In genomic region chr22:50140615-50141014, GRCh38 we compare ENCODE assay signal across 1 cellular context.
A peak's percentile ranks its signal among the peaks of the same experiment; 100 is the strongest.
TF ChIP-seq lines count a peak whose summit lies in the region.

No MANE protein-coding gene starts in this region.

TF ChIP-seq in HepG2, 621 proteins besides CTCF, POLR2A, EP300 and RAD21 (continued from another document and continues in another):
- TF ChIP-seq, protein P1, sequence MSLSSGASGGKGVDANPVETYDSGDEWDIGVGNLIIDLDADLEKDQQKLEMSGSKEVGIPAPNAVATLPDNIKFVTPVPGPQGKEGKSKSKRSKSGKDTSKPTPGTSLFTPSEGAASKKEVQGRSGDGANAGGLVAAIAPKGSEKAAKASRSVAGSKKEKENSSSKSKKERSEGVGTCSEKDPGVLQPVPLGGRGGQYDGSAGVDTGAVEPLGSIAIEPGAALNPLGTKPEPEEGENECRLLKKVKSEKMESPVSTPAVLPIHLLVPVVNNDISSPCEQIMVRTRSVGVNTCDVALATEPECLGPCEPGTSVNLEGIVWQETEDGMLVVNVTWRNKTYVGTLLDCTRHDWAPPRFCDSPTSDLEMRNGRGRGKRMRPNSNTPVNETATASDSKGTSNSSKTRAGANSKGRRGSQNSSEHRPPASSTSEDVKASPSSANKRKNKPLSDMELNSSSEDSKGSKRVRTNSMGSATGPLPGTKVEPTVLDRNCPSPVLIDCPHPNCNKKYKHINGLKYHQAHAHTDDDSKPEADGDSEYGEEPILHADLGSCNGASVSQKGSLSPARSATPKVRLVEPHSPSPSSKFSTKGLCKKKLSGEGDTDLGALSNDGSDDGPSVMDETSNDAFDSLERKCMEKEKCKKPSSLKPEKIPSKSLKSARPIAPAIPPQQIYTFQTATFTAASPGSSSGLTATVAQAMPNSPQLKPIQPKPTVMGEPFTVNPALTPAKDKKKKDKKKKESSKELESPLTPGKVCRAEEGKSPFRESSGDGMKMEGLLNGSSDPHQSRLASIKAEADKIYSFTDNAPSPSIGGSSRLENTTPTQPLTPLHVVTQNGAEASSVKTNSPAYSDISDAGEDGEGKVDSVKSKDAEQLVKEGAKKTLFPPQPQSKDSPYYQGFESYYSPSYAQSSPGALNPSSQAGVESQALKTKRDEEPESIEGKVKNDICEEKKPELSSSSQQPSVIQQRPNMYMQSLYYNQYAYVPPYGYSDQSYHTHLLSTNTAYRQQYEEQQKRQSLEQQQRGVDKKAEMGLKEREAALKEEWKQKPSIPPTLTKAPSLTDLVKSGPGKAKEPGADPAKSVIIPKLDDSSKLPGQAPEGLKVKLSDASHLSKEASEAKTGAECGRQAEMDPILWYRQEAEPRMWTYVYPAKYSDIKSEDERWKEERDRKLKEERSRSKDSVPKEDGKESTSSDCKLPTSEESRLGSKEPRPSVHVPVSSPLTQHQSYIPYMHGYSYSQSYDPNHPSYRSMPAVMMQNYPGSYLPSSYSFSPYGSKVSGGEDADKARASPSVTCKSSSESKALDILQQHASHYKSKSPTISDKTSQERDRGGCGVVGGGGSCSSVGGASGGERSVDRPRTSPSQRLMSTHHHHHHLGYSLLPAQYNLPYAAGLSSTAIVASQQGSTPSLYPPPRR (CRISPR knock-in tag; IDR thresholded peaks at IDR 0.05; ENCODE audit: borderline replicate concordance) = peak; percentile 20; the same call in 1 of the 2 replicates
- TF ChIP-seq DMAP1 (CRISPR knock-in tag; IDR thresholded peaks at IDR 0.05) (no peak), ZNF205 (CRISPR knock-in tag; IDR thresholded peaks at IDR 0.05) (no peak), CCAR2 (optimal IDR thresholded peaks at IDR 0.05; ENCODE audit: low read depth, low read length) (no peak), ZNF530 (CRISPR knock-in tag; IDR thresholded peaks at IDR 0.05; ENCODE audit: low read depth) (no peak), ZBTB26 (CRISPR knock-in tag; IDR thresholded peaks at IDR 0.05; ENCODE audit: borderline replicate concordance) (no peak), CHD2 (IDR thresholded peaks at IDR 0.05; ENCODE audit: low read depth, low read length) (no peak), MEIS1 (CRISPR knock-in tag; IDR thresholded peaks at IDR 0.05; ENCODE audit: borderline replicate concordance) (no peak), AGO2 (optimal IDR thresholded peaks at IDR 0.05; ENCODE audit: low read depth, low read length) (no peak), ATF3 (CRISPR knock-in tag; IDR thresholded peaks at IDR 0.05) (no peak), ZNF747 (CRISPR knock-in tag; IDR thresholded peaks at IDR 0.05; ENCODE audit: borderline replicate concordance) (no peak), SIX4 (CRISPR knock-in tag; IDR thresholded peaks at IDR 0.05) (no peak), U2AF2 (IDR thresholded peaks at IDR 0.05; ENCODE audit: low read depth, low read length) (no peak), TRIM24 (CRISPR knock-in tag; IDR thresholded peaks at IDR 0.05) (no peak), KLF9 (CRISPR knock-in tag; IDR thresholded peaks at IDR 0.05; ENCODE audit: low read depth) (no peak), FIP1L1 (IDR thresholded peaks at IDR 0.05; ENCODE audit: borderline replicate concordance, insufficient read depth, low read depth, low read length) (no peak), ATAD3A (CRISPR knock-in tag; IDR thresholded peaks at IDR 0.05) (no peak), NFIB (CRISPR knock-in tag; IDR thresholded peaks at IDR 0.05; ENCODE audit: borderline replicate concordance) (no peak), ZNF30 (CRISPR knock-in tag; IDR thresholded peaks at IDR 0.05) (no peak), TOPORS (CRISPR knock-in tag; IDR thresholded peaks at IDR 0.05) (no peak), LCORL (IDR thresholded peaks at IDR 0.05) (no peak), LCORL (CRISPR knock-in tag; IDR thresholded peaks at IDR 0.05) (no peak; the same call in 1 of the 2 replicates), ELF3 (CRISPR knock-in tag; IDR thresholded peaks at IDR 0.05) (peak; percentile 26; the same call in 1 of the 2 replicates), ZNF407 (CRISPR knock-in tag; IDR thresholded peaks at IDR 0.05; ENCODE audit: not compliant biosample characterization) (no peak), CREM (IDR thresholded peaks at IDR 0.05) (0 out of 2 replicates have a peak, but pooled peaks have one; percentile 16), CREM (CRISPR knock-in tag; IDR thresholded peaks at IDR 0.05) (no peak), ARNT (IDR thresholded peaks at IDR 0.05) (no peak), DR1 (CRISPR knock-in tag; IDR thresholded peaks at IDR 0.05) (no peak), FOXM1 (CRISPR knock-in tag; IDR thresholded peaks at IDR 0.05) (no peak), ZNF414 (CRISPR knock-in tag; IDR thresholded peaks at IDR 0.05) (no peak), ZNF234 (CRISPR knock-in tag; conservative IDR thresholded peaks at IDR 0.05) (no peak), JDP2 (CRISPR knock-in tag; IDR thresholded peaks at IDR 0.05; ENCODE audit: borderline replicate concordance) (no peak), SRSF1 (optimal IDR thresholded peaks at IDR 0.05; ENCODE audit: low read depth, low read length) (no peak)
- TF ChIP-seq, protein P2, sequence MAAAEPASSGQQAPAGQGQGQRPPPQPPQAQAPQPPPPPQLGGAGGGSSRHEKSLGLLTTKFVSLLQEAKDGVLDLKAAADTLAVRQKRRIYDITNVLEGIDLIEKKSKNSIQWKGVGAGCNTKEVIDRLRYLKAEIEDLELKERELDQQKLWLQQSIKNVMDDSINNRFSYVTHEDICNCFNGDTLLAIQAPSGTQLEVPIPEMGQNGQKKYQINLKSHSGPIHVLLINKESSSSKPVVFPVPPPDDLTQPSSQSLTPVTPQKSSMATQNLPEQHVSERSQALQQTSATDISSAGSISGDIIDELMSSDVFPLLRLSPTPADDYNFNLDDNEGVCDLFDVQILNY (CRISPR knock-in tag; conservative IDR thresholded peaks at IDR 0.05) = no peak
- TF ChIP-seq, protein P3, sequence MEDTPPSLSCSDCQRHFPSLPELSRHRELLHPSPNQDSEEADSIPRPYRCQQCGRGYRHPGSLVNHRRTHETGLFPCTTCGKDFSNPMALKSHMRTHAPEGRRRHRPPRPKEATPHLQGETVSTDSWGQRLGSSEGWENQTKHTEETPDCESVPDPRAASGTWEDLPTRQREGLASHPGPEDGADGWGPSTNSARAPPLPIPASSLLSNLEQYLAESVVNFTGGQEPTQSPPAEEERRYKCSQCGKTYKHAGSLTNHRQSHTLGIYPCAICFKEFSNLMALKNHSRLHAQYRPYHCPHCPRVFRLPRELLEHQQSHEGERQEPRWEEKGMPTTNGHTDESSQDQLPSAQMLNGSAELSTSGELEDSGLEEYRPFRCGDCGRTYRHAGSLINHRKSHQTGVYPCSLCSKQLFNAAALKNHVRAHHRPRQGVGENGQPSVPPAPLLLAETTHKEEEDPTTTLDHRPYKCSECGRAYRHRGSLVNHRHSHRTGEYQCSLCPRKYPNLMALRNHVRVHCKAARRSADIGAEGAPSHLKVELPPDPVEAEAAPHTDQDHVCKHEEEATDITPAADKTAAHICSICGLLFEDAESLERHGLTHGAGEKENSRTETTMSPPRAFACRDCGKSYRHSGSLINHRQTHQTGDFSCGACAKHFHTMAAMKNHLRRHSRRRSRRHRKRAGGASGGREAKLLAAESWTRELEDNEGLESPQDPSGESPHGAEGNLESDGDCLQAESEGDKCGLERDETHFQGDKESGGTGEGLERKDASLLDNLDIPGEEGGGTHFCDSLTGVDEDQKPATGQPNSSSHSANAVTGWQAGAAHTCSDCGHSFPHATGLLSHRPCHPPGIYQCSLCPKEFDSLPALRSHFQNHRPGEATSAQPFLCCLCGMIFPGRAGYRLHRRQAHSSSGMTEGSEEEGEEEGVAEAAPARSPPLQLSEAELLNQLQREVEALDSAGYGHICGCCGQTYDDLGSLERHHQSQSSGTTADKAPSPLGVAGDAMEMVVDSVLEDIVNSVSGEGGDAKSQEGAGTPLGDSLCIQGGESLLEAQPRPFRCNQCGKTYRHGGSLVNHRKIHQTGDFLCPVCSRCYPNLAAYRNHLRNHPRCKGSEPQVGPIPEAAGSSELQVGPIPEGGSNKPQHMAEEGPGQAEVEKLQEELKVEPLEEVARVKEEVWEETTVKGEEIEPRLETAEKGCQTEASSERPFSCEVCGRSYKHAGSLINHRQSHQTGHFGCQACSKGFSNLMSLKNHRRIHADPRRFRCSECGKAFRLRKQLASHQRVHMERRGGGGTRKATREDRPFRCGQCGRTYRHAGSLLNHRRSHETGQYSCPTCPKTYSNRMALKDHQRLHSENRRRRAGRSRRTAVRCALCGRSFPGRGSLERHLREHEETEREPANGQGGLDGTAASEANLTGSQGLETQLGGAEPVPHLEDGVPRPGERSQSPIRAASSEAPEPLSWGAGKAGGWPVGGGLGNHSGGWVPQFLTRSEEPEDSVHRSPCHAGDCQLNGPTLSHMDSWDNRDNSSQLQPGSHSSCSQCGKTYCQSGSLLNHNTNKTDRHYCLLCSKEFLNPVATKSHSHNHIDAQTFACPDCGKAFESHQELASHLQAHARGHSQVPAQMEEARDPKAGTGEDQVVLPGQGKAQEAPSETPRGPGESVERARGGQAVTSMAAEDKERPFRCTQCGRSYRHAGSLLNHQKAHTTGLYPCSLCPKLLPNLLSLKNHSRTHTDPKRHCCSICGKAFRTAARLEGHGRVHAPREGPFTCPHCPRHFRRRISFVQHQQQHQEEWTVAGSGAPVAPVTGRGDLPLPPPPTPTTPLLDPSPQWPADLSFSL (CRISPR knock-in tag; IDR thresholded peaks at IDR 0.05) = no peak
- TF ChIP-seq, protein P4, sequence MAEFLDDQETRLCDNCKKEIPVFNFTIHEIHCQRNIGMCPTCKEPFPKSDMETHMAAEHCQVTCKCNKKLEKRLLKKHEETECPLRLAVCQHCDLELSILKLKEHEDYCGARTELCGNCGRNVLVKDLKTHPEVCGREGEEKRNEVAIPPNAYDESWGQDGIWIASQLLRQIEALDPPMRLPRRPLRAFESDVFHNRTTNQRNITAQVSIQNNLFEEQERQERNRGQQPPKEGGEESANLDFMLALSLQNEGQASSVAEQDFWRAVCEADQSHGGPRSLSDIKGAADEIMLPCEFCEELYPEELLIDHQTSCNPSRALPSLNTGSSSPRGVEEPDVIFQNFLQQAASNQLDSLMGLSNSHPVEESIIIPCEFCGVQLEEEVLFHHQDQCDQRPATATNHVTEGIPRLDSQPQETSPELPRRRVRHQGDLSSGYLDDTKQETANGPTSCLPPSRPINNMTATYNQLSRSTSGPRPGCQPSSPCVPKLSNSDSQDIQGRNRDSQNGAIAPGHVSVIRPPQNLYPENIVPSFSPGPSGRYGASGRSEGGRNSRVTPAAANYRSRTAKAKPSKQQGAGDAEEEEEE (CRISPR knock-in tag; IDR thresholded peaks at IDR 0.05; ENCODE audit: borderline replicate concordance) = no peak
